Comparison of ENCODE assay signal across 27 cellular contexts in the genomic region with DNA sequence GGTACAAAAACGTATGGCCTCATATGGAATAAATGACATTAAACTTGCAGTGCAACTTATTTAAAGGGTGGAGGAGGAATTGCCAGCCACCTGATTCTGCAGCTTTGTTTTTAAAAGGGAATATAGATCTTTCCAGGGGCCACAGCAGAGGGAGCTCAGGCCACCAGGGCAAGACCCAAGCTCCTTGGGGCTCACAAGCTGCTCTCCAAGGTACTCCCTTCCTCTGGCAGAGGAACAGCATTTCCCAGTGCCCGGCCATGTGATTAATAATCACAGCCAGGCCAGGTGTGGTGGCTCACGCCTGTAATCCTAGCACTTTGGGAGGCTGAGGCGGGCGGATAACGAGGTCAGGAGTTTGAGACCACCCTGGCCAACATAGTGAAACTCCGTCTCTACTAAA. TPM values are rescaled to one million over a fixed set of nuclear protein-coding genes. Genes with fewer than 3 reads are reported as not detected.
"Had no signal": no experiment of that assay in that cellular context is flagged by ENCODE, and none has a peak within 500 bp of the region (broad histone marks: within the 10 kb centered on the region; RNA-seq: fewer than 3 reads in every experiment).

No MANE protein-coding gene starts in this region.

- H3K4me1 ChIP-seq: heart left ventricle, spleen, tibial nerve had no signal

- H3K4me3 ChIP-seq: heart left ventricle, spleen, tibial nerve had no signal

- H3K36me3 ChIP-seq: heart left ventricle, neutrophil, spleen had no signal

- H3K27ac ChIP-seq: heart left ventricle, neutrophil, spleen had no signal

- DNase-seq: activated B cell treated with CpG ODN at 0.5 μM for 24 hours; activated CD4-positive, alpha-beta T cell treated with anti-CD3 and anti-CD28 coated beads, Interleukin-2, amount 50 U/mL, for 1 hour; activated CD8-positive, alpha-beta T cell treated with anti-CD3 and anti-CD28 coated beads for 36 hours; activated gamma-delta T cell treated with Interleukin-2 at 50 U/mL for 16 hours; activated naive CD4-positive, alpha-beta T cell treated with anti-CD3 and anti-CD28 coated beads, Interleukin-2, amount 50 U/mL, for 16 hours; activated T-cell treated with anti-CD3 and anti-CD28 coated beads, Interleukin-2, amount 50 U/mL, for 4 hours; amniotic stem cell; caudate nucleus; foreskin fibroblast; heart left ventricle; islet precursor cell; left ventricle myocardium superior; naive B cell; nephron progenitor cell; spleen; stimulated activated naive CD4-positive, alpha-beta T cell; T-helper 2 cell had no signal

- ATAC-seq: activated CD8-positive, alpha-beta T cell treated with anti-CD3 and anti-CD28 coated beads for 36 hours; activated T-cell treated with anti-CD3 and anti-CD28 coated beads, Interleukin-2, amount 50 U/mL, for 4 hours; activated T-helper 17 cell treated with anti-CD3 and anti-CD28 coated beads, Interleukin-2, amount 50 U/mL, for 72 hours; esophagus mucosa; heart left ventricle; left ventricle myocardium superior had no signal

- H3K27me3 ChIP-seq: tibial nerve had no signal

RNA-seq across cellular contexts. Expression of a gene that starts 6.3 kb away (rescaled TPM):
- total RNA-seq: activated B cell treated with CpG ODN at 0.5 μM for 24 hours; activated CD8-positive, alpha-beta T cell treated with anti-CD3 and anti-CD28 coated beads for 36 hours; activated T-cell treated with anti-CD3 and anti-CD28 coated beads, Interleukin-2, amount 50 U/mL, for 4 hours; activated T-helper 17 cell treated with anti-CD3 and anti-CD28 coated beads, Interleukin-2, amount 50 U/mL, for 72 hours; chondrocyte; esophagus mucosa; left ventricle myocardium superior; lung microvascular endothelial cell; osteocyte; posterior vena cava; renal cortical epithelial cell; tibial nerve; ureter had no signal
- polyA plus RNA-seq: heart left ventricle had no signal
